ENCODE assay signal across 10 cellular contexts in the genomic region with DNA sequence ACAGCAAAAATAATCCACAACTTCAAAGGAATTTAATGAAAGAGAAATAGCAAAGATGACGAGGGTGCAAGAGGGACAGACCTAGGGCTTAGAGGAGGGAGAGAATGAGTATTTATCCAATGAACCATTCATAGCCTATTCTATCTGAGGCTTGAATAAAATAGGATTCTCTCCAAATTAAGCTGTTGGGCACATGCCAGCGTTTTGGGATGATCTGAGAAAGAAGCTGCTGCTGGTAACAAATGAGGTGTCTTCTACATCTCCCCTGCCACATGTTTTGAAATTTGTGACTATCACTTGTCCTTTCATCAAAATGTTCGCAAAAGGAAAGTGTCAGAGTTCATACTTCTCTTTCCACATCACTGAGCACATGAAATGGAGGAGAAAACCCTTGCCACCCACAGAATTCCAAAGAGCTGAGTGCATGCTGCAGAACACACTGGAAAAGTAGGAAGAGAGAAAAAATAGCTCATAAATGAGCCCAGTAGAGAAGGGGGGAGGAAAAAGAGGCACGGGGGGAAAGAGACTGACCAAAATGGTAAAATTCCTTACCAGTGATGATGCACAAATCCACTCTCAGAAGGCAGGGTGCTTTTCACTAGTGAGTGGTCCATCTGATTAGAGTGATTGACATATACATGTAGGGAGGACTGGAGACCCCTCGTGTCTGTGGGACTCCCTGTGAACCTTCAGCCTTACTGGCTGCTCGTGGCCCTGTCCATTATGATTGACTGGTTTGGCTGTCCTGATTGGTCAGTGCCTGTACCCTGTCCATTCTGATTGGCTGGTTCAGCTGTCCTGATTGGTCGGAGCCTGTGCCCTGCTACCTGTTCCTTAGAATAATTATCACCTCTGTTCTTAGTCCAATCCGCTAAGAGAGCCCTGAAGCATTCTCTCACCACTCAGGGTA.
DNase-seq lines count a peak whose midpoint lies in the region; ATAC-seq, FAIRE-seq and TF ChIP-seq lines count a peak whose summit lies in the region.
"Had no signal": no experiment of that assay in that cellular context is flagged by ENCODE, and none has a peak within 500 bp of the region (broad histone marks: within the 10 kb centered on the region; RNA-seq: fewer than 3 reads in every experiment).

No MANE protein-coding gene starts in this region.

- peaks cover 3 to 6% of the 10 kb centered on the region in 2 donors for H3K9me3 Mint-ChIP-seq in activated T-cell treated with anti-CD3 and anti-CD28 coated beads, Interleukin-2, amount 50 U/mL, for 72 hours

- no peak for FAIRE-seq in pancreas (lab: Jason Lieb, UNC)

- H3K36me3 ChIP-seq in pancreas = no peaks in the 10 kb centered on the region

- no peaks in the 10 kb centered on the region for H3K4me1 ChIP-seq in pancreas

- H3K27me3 ChIP-seq in pancreas = no peaks in the 10 kb centered on the region

- POLR2A ChIA-PET in RWPE1 (lab: Yijun Ruan, JAX; ENCODE audit: low non-redundant PET) = no interaction called here

- intact Hi-C loops in pancreas (cut with DNase I) = no loop called here

- WGBS in pancreas, 2 donors = 53 to 69% methylated on average over 8 of the region's 8 CpGs

- no peaks in the 10 kb centered on the region for H3K4me1 Mint-ChIP-seq in activated T-cell treated with anti-CD3 and anti-CD28 coated beads, Interleukin-2, amount 50 U/mL, for 72 hours (ENCODE audit: low read depth)

- H3K36me3 Mint-ChIP-seq in activated T-cell treated with anti-CD3 and anti-CD28 coated beads, Interleukin-2, amount 50 U/mL, for 72 hours (ENCODE audit: insufficient read depth in 2 of 2) = peaks cover 0 to 2% of the 10 kb centered on the region in 2 donors

- H3K4me3 Mint-ChIP-seq in activated T-cell treated with anti-CD3 and anti-CD28 coated beads, Interleukin-2, amount 50 U/mL, for 72 hours = no peak overlapping the region

- CTCF ChIA-PET in RWPE1 (lab: Yijun Ruan, JAX) = interaction anchor here (0.6 kb wide), 1 partner anchor 585 kb away, joined by 3 read pairs; no protein-coding TSS in a partner anchor

- no peak for TF ChIP-seq CTCF in RWPE1 (conservative IDR thresholded peaks at IDR 0.05; ENCODE audit: low read depth)
- TF ChIP-seq CTCF in pancreas (IDR thresholded peaks at IDR 0.05) = no peak

- DNase-seq in AG20443 (ENCODE audit: low spot score) (peak; percentile 86), RWPE1 (ENCODE audit: low spot score) (peak; percentile 33), fibroblast of gingiva (ENCODE audit: low read depth) (peak; percentile 89), pancreas (no peak), HT-29 (ENCODE audit: low spot score) (no peak), Kasumi-1 (lab: John Stamatoyannopoulos, UW) (no peak), T-helper 2 cell (no peak)
- DNase-seq in activated T-cell treated with anti-CD3 and anti-CD28 coated beads, Interleukin-2, amount 50 U/mL, for 72 hours = no peak
- DNase-seq: activated naive CD4-positive, alpha-beta T cell; stimulated activated CD4-positive, alpha-beta T cell treated with anti-CD3 and anti-CD28 coated beads, Interleukin-1b, Interleukin-23, amount 100 ng/mL, for 48 hours had no signal

- H3K4me3 ChIP-seq in pancreas = no peak overlapping the region

- ATAC-seq in pancreas = peak in 3 of 4 donors; percentile 31 to 71 (median 65)
- ATAC-seq in activated T-cell treated with anti-CD3 and anti-CD28 coated beads, Interleukin-2, amount 50 U/mL, for 72 hours (replicated peaks in 1 of 2) = no peak

- H3K27ac ChIP-seq in RWPE1 = peak overlapping the region; percentile 65
- H3K27ac ChIP-seq in pancreas = peak overlapping the region in 1 of 4 donors; percentile 1

- no peaks in the 10 kb centered on the region for H3K9me3 ChIP-seq in pancreas

- peaks cover 19% of the 10 kb centered on the region for H3K27me3 Mint-ChIP-seq in activated T-cell treated with anti-CD3 and anti-CD28 coated beads, Interleukin-2, amount 50 U/mL, for 72 hours (ENCODE audit: low read depth)

- H3K27ac Mint-ChIP-seq in activated T-cell treated with anti-CD3 and anti-CD28 coated beads, Interleukin-2, amount 50 U/mL, for 72 hours = no peak overlapping the region

Comparison
In these comparisons a context has a peak if more than half of its experiments do, and no peak if none do; other contexts are left out.
1. DNase-seq: peak in AG20443 (single experiment), RWPE1 (single experiment) and fibroblast of gingiva (single experiment); none in pancreas (0 of 6), activated T-cell treated with anti-CD3 and anti-CD28 coated beads, Interleukin-2, amount 50 U/mL, for 72 hours (0 of 2), HT-29 (single experiment), Kasumi-1 (0 of 2) and T-helper 2 cell (0 of 5).
2. ATAC-seq: peak in pancreas (3 of 4); none in activated T-cell treated with anti-CD3 and anti-CD28 coated beads, Interleukin-2, amount 50 U/mL, for 72 hours (0 of 2).